In genomic region chr20:36613974-36614373, GRCh38 we compare ENCODE assay signal across 13 cellular contexts. TPM values are rescaled to one million over a fixed set of nuclear protein-coding genes. Genes with fewer than 3 reads are reported as not detected.
DNase-seq lines count a peak whose midpoint lies in the region; ATAC-seq and TF ChIP-seq lines count a peak whose summit lies in the region.
"Had no signal": no experiment of that assay in that cellular context is flagged by ENCODE, and none has a peak within 500 bp of the region (broad histone marks: within the 10 kb centered on the region; RNA-seq: fewer than 3 reads in every experiment).

No MANE protein-coding gene starts in this region.

- no peaks in the 10 kb centered on the region for H3K27me3 ChIP-seq in lower lobe of right lung (ENCODE audit: low read depth)
- H3K27me3 ChIP-seq: SJSA1 had no signal

- TF ChIP-seq CTCF in RWPE1 (conservative IDR thresholded peaks at IDR 0.05; ENCODE audit: low read depth): no peak
- no peak for TF ChIP-seq CTCF in lower lobe of right lung (IDR thresholded peaks at IDR 0.05)

- DNase-seq in COR-L47 (lab: John Stamatoyannopoulos, UW) (peak; percentile 81), NCI-H128 (lab: John Stamatoyannopoulos, UW; ENCODE audit: unreplicated experiment) (peak; percentile 53), RWPE1 (ENCODE audit: low spot score) (no peak), lower lobe of right lung (no peak), NCI-H748 (lab: John Stamatoyannopoulos, UW; ENCODE audit: unreplicated experiment) (no peak), NCI-H1694 (lab: John Stamatoyannopoulos, UW) (no peak)
- DNase-seq: midbrain; NCI-H526; stimulated activated CD4-positive, alpha-beta T cell treated with anti-CD3 and anti-CD28 coated beads, Interleukin-2, amount 100 ng/mL, for 48 hours; stimulated activated naive CD4-positive, alpha-beta T cell had no signal

- H3K36me3 ChIP-seq in lower lobe of right lung: peaks cover 69% of the 10 kb centered on the region

- no peaks in the 10 kb centered on the region for H3K9me3 ChIP-seq in lower lobe of right lung
- H3K9me3 ChIP-seq: SJSA1 had no signal

- peak overlapping the region; percentile 31 for H3K27ac ChIP-seq in RWPE1
- H3K27ac ChIP-seq in lower lobe of right lung: no peak overlapping the region
- H3K27ac ChIP-seq: SJSA1 had no signal

- ATAC-seq in lower lobe of right lung (peak; percentile 54 to 68), HG03442 (IDR thresholded peaks at IDR 0.05; ENCODE audit: unreplicated experiment) (no peak), HG03520 (IDR thresholded peaks at IDR 0.05; ENCODE audit: unreplicated experiment) (no peak)

- CTCF ChIA-PET in RWPE1 (lab: Yijun Ruan, JAX): interaction anchor here (0.6 to 1.2 kb wide), 4 partner anchors 13 to 251 kb away, joined by 3 to 4 read pairs (median 3); no protein-coding TSS in a partner anchor

- no peaks in the 10 kb centered on the region for H3K4me1 ChIP-seq in lower lobe of right lung
- H3K4me1 ChIP-seq: SJSA1 had no signal

- intact Hi-C loops in lower lobe of right lung (cut with DNase I): no loop called here

- POLR2A ChIA-PET in RWPE1 (lab: Yijun Ruan, JAX; ENCODE audit: low non-redundant PET): no interaction called here

- H3K4me3 ChIP-seq in lower lobe of right lung: no peak overlapping the region
- H3K4me3 ChIP-seq: SJSA1 had no signal

RNA-seq across cellular contexts. Expression of gene RAB5IF, which starts 8.4 kb away (rescaled TPM):
- total RNA-seq in lower lobe of right lung: 100.0 TPM

RNA-seq across cellular contexts. Expression of gene SLA2, which starts 32.0 kb away (rescaled TPM):
- total RNA-seq in lower lobe of right lung: 1.4 TPM
- total RNA-seq: SJSA1 had no signal

RNA-seq across cellular contexts. Expression of gene TGIF2, which starts 40.6 kb away (rescaled TPM):
- 12.4 TPM for total RNA-seq in lower lobe of right lung

Comparison
In these comparisons a context has a peak if more than half of its experiments do, and no peak if none do; other contexts are left out.
1. DNase-seq: peak in COR-L47 (single experiment) and NCI-H128 (single experiment); none in RWPE1 (single experiment), lower lobe of right lung (single experiment), NCI-H748 (single experiment) and NCI-H1694 (single experiment).
2. ATAC-seq: peak in lower lobe of right lung (2 of 2); none in HG03442 (single experiment) and HG03520 (single experiment).